Comparison of ENCODE assay signal across 1 cellular context in genomic region chr2:37671013-37671815, GRCh38.
A peak's percentile ranks its signal among the peaks of the same experiment; 100 is the strongest.
TF ChIP-seq lines count a peak whose summit lies in the region.

A gene with protein sequence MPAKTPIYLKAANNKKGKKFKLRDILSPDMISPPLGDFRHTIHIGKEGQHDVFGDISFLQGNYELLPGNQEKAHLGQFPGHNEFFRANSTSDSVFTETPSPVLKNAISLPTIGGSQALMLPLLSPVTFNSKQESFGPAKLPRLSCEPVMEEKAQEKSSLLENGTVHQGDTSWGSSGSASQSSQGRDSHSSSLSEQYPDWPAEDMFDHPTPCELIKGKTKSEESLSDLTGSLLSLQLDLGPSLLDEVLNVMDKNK (minus strand): TSS chr2:37671642. CDS start chr2:37646587, 25,055 bp downstream.

TF ChIP-seq in WTC11, 78 proteins besides CTCF, POLR2A, EP300 and RAD21 (continued from another document):
- TF ChIP-seq, protein P1, sequence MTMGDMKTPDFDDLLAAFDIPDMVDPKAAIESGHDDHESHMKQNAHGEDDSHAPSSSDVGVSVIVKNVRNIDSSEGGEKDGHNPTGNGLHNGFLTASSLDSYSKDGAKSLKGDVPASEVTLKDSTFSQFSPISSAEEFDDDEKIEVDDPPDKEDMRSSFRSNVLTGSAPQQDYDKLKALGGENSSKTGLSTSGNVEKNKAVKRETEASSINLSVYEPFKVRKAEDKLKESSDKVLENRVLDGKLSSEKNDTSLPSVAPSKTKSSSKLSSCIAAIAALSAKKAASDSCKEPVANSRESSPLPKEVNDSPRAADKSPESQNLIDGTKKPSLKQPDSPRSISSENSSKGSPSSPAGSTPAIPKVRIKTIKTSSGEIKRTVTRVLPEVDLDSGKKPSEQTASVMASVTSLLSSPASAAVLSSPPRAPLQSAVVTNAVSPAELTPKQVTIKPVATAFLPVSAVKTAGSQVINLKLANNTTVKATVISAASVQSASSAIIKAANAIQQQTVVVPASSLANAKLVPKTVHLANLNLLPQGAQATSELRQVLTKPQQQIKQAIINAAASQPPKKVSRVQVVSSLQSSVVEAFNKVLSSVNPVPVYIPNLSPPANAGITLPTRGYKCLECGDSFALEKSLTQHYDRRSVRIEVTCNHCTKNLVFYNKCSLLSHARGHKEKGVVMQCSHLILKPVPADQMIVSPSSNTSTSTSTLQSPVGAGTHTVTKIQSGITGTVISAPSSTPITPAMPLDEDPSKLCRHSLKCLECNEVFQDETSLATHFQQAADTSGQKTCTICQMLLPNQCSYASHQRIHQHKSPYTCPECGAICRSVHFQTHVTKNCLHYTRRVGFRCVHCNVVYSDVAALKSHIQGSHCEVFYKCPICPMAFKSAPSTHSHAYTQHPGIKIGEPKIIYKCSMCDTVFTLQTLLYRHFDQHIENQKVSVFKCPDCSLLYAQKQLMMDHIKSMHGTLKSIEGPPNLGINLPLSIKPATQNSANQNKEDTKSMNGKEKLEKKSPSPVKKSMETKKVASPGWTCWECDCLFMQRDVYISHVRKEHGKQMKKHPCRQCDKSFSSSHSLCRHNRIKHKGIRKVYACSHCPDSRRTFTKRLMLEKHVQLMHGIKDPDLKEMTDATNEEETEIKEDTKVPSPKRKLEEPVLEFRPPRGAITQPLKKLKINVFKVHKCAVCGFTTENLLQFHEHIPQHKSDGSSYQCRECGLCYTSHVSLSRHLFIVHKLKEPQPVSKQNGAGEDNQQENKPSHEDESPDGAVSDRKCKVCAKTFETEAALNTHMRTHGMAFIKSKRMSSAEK (CRISPR knock-in tag; IDR thresholded peaks at IDR 0.05; ENCODE audit: borderline replicate concordance): no peak
- TF ChIP-seq KAT7 (CRISPR knock-in tag; IDR thresholded peaks at IDR 0.05; ENCODE audit: borderline replicate concordance) (peak; percentile 56; the same call in 1 of the 2 replicates), ZNF423 (CRISPR knock-in tag; IDR thresholded peaks at IDR 0.05) (no peak), GABPB1 (CRISPR knock-in tag; IDR thresholded peaks at IDR 0.05) (no peak), IRF1 (CRISPR knock-in tag; IDR thresholded peaks at IDR 0.05) (no peak), E2F1 (CRISPR knock-in tag; IDR thresholded peaks at IDR 0.05) (no peak), ZNF121 (CRISPR knock-in tag; IDR thresholded peaks at IDR 0.05) (no peak), ESRRA (CRISPR knock-in tag; IDR thresholded peaks at IDR 0.05; ENCODE audit: borderline replicate concordance) (peak; percentile 32; the same call in 1 of the 2 replicates), ZBTB21 (CRISPR knock-in tag; IDR thresholded peaks at IDR 0.05; ENCODE audit: borderline replicate concordance) (0 out of 2 replicates have a peak, but pooled peaks have one; percentile 44), FOXJ3 (CRISPR knock-in tag; IDR thresholded peaks at IDR 0.05; ENCODE audit: borderline replicate concordance) (no peak), ZNF219 (CRISPR knock-in tag; IDR thresholded peaks at IDR 0.05; ENCODE audit: borderline replicate concordance) (no peak), GRHL2 (CRISPR knock-in tag; IDR thresholded peaks at IDR 0.05; ENCODE audit: insufficient replicate concordance, severe bottlenecking) (no peak), SMAD3 (CRISPR knock-in tag; IDR thresholded peaks at IDR 0.05; ENCODE audit: borderline replicate concordance) (peak; percentile 75; the same call in 1 of the 2 replicates), FOXP4 (CRISPR knock-in tag; IDR thresholded peaks at IDR 0.05) (peak; percentile 80; the same call in 1 of the 2 replicates), ZNF416 (CRISPR knock-in tag; IDR thresholded peaks at IDR 0.05) (no peak), NR1H2 (CRISPR knock-in tag; IDR thresholded peaks at IDR 0.05) (no peak), ETV6 (CRISPR knock-in tag; IDR thresholded peaks at IDR 0.05) (peak; percentile 81), FOXP1 (CRISPR knock-in tag; IDR thresholded peaks at IDR 0.05; ENCODE audit: borderline replicate concordance) (peak; percentile 55), NR3C1 (CRISPR knock-in tag; conservative IDR thresholded peaks at IDR 0.05; ENCODE audit: low read depth) (no peak), OVOL2 (CRISPR knock-in tag; IDR thresholded peaks at IDR 0.05; ENCODE audit: borderline replicate concordance) (no peak), MLX (CRISPR knock-in tag; IDR thresholded peaks at IDR 0.05) (no peak), ATF6 (CRISPR knock-in tag; IDR thresholded peaks at IDR 0.05) (no peak), ELF4 (CRISPR knock-in tag; IDR thresholded peaks at IDR 0.05; ENCODE audit: low read depth) (no peak), ZNF671 (CRISPR knock-in tag; IDR thresholded peaks at IDR 0.05) (no peak)
- TF ChIP-seq, protein P2, sequence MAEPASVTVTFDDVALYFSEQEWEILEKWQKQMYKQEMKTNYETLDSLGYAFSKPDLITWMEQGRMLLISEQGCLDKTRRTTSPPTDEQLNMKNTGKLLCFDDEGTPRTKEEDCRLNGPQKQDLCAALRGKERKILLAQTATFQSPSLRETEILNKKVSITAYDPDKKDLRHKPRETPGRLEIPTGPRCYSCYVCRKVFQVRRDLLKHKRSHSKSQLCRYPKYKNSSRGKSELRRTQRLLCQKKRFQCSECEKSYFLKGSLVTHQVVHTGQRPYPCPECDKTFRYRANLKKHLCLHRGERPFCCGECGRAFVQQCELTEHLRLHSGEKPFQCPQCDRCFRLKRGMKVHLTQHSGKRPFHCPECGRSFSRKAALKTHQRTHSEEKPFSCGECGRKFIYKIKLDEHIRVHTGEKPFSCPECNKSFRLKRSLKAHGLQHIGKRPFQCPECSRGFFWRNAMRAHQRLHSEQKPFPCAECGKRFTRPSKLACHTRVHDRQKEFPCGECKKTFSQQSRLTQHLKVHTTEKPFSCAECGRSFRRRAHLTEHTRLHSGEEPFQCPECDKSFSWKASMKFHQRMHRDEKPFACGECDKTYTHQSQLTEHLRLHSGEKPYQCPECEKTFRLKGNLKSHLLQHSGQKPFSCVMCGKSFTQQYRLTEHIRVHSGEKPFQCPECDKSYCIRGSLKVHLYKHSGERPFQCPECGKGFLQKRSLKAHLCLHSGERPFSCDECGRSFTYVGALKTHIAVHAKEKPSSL (CRISPR knock-in tag; conservative IDR thresholded peaks at IDR 0.05): no peak
- TF ChIP-seq, protein P3, sequence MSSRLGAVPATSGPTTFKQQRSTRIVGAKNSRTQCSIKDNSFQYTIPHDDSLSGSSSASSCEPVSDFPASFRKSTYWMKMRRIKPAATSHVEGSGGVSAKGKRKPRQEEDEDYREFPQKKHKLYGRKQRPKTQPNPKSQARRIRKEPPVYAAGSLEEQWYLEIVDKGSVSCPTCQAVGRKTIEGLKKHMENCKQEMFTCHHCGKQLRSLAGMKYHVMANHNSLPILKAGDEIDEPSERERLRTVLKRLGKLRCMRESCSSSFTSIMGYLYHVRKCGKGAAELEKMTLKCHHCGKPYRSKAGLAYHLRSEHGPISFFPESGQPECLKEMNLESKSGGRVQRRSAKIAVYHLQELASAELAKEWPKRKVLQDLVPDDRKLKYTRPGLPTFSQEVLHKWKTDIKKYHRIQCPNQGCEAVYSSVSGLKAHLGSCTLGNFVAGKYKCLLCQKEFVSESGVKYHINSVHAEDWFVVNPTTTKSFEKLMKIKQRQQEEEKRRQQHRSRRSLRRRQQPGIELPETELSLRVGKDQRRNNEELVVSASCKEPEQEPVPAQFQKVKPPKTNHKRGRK (CRISPR knock-in tag; IDR thresholded peaks at IDR 0.05; ENCODE audit: borderline replicate concordance): no peak
- TF ChIP-seq, protein P4, sequence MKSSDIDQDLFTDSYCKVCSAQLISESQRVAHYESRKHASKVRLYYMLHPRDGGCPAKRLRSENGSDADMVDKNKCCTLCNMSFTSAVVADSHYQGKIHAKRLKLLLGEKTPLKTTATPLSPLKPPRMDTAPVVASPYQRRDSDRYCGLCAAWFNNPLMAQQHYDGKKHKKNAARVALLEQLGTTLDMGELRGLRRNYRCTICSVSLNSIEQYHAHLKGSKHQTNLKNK (CRISPR knock-in tag; IDR thresholded peaks at IDR 0.05): no peak
- TF ChIP-seq, protein P5, sequence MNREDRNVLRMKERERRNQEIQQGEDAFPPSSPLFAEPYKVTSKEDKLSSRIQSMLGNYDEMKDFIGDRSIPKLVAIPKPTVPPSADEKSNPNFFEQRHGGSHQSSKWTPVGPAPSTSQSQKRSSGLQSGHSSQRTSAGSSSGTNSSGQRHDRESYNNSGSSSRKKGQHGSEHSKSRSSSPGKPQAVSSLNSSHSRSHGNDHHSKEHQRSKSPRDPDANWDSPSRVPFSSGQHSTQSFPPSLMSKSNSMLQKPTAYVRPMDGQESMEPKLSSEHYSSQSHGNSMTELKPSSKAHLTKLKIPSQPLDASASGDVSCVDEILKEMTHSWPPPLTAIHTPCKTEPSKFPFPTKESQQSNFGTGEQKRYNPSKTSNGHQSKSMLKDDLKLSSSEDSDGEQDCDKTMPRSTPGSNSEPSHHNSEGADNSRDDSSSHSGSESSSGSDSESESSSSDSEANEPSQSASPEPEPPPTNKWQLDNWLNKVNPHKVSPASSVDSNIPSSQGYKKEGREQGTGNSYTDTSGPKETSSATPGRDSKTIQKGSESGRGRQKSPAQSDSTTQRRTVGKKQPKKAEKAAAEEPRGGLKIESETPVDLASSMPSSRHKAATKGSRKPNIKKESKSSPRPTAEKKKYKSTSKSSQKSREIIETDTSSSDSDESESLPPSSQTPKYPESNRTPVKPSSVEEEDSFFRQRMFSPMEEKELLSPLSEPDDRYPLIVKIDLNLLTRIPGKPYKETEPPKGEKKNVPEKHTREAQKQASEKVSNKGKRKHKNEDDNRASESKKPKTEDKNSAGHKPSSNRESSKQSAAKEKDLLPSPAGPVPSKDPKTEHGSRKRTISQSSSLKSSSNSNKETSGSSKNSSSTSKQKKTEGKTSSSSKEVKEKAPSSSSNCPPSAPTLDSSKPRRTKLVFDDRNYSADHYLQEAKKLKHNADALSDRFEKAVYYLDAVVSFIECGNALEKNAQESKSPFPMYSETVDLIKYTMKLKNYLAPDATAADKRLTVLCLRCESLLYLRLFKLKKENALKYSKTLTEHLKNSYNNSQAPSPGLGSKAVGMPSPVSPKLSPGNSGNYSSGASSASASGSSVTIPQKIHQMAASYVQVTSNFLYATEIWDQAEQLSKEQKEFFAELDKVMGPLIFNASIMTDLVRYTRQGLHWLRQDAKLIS (CRISPR knock-in tag; IDR thresholded peaks at IDR 0.05; ENCODE audit: borderline replicate concordance): no peak
- TF ChIP-seq, protein P6, sequence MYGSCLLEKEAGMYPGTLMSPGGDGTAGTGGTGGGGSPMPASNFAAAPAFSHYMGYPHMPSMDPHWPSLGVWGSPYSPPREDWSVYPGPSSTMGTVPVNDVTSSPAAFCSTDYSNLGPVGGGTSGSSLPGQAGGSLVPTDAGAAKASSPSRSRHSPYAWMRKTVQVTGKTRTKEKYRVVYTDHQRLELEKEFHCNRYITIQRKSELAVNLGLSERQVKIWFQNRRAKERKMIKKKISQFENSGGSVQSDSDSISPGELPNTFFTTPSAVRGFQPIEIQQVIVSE (CRISPR knock-in tag; IDR thresholded peaks at IDR 0.05; ENCODE audit: borderline replicate concordance): no peak
